In genomic region chr10:104894711-104895110, GRCh38 we compare ENCODE assay signal across 32 cellular contexts.
"Had no signal": no experiment of that assay in that cellular context is flagged by ENCODE, and none has a peak within 500 bp of the region (broad histone marks: within the 10 kb centered on the region; RNA-seq: fewer than 3 reads in every experiment).

No MANE protein-coding gene starts in this region.

- H3K4me3 ChIP-seq: ascending aorta, cardiac muscle cell, MG63, Peyer's patch, SJSA1 had no signal

- H3K9me3 Mint-ChIP-seq: activated CD4-positive, alpha-beta T cell treated with anti-CD3 and anti-CD28 coated beads, Interleukin-2, amount 10 ng/mL, durations not matched to agents 24 days and 14 days had no signal

- H3K27me3 Mint-ChIP-seq: activated CD4-positive, alpha-beta T cell treated with anti-CD3 and anti-CD28 coated beads, Interleukin-2, amount 10 ng/mL, durations not matched to agents 24 days and 14 days; activated CD8-positive, alpha-beta T cell treated with anti-CD3 and anti-CD28 coated beads for 36 hours; activated naive CD4-positive, alpha-beta T cell treated with anti-CD3 and anti-CD28 coated beads, Interleukin-2, amount 50 U/mL, for 24 hours; activated naive CD8-positive, alpha-beta T cell treated with anti-CD3 and anti-CD28 coated beads, Interleukin-2, amount 10 ng/mL, durations not matched to agents 7 days and 5 days had no signal

- H3K9ac ChIP-seq: SK-N-SH had no signal

- H3K27ac ChIP-seq: ascending aorta, cardiac muscle cell, Peyer's patch, SJSA1 had no signal

- H3K36me3 ChIP-seq: ascending aorta, cardiac muscle cell, MG63, Peyer's patch, SJSA1 had no signal

- H3K4me1 ChIP-seq: ascending aorta, Peyer's patch, SJSA1 had no signal

- H3K36me3 Mint-ChIP-seq: activated naive CD4-positive, alpha-beta T cell treated with anti-CD3 and anti-CD28 coated beads, Interleukin-2, amount 50 U/mL, for 24 hours; activated naive CD8-positive, alpha-beta T cell treated with anti-CD3 and anti-CD28 coated beads, Interleukin-2, amount 10 ng/mL, durations not matched to agents 7 days and 5 days had no signal

- DNase-seq: activated CD4-positive, alpha-beta T cell treated with anti-CD3 and anti-CD28 coated beads, Interleukin-2, amount 10 ng/mL, durations not matched to agents 24 days and 14 days; activated CD4-positive, alpha-beta T cell treated with anti-CD3 and anti-CD28 coated beads, Interleukin-2, amount 50 U/mL, for 4 hours; activated CD8-positive, alpha-beta T cell treated with anti-CD3 and anti-CD28 coated beads for 36 hours; activated gamma-delta T cell; activated naive CD4-positive, alpha-beta T cell treated with Interleukin-2 at 50 U/mL for 16 hours; activated naive CD8-positive, alpha-beta T cell treated with anti-CD3 and anti-CD28 coated beads, Interleukin-2, amount 10 ng/mL, durations not matched to agents 7 days and 5 days; activated T-cell treated with anti-CD3 and anti-CD28 coated beads, Interleukin-2, amount 50 U/mL, for 1 hour; activated T-cell treated with anti-CD3 and anti-CD28 coated beads, Interleukin-2, amount 50 U/mL, for 72 hours; Kasumi-1; KG1; MG63; NCI-H1048; NCI-H1105 treated with DMSO at 0.1 percent for 48 hours; NCI-H1436; NCI-H1694; NCI-H1930; NCI-H345; NCI-H510A treated with DMSO at 0.1 percent for 48 hours; NCI-H526 treated with DMSO at 0.1 percent for 48 hours; NCI-H774; PC-3; Peyer's patch; RPMI8226; SHP77 treated with DMSO at 0.1 percent for 48 hours; SK-N-SH had no signal

- H3K27ac Mint-ChIP-seq: activated CD4-positive, alpha-beta T cell treated with anti-CD3 and anti-CD28 coated beads, Interleukin-2, amount 10 ng/mL, durations not matched to agents 24 days and 14 days; activated CD8-positive, alpha-beta T cell treated with anti-CD3 and anti-CD28 coated beads for 36 hours; activated naive CD4-positive, alpha-beta T cell treated with anti-CD3 and anti-CD28 coated beads, Interleukin-2, amount 50 U/mL, for 24 hours; activated naive CD8-positive, alpha-beta T cell treated with anti-CD3 and anti-CD28 coated beads, Interleukin-2, amount 10 ng/mL, durations not matched to agents 7 days and 5 days; activated T-cell treated with anti-CD3 and anti-CD28 coated beads, Interleukin-2, amount 50 U/mL, for 72 hours; activated T-helper 17 cell treated with anti-CD3 and anti-CD28 coated beads, Interleukin-2, amount 50 U/mL, for 72 hours; T-helper 1 cell treated with Interleukin-12 subunit alpha and Interleukin-12 subunit beta and Interleukin-4 antibody, amounts not matched to agents 30 μg/mL and 1 μg/mL, for 36 hours; T-helper 2 cell treated with Interferon-gamma antibody and Interleukin-4, amounts not matched to agents 5 μg/mL and 100 μg/mL, for 36 hours had no signal

- H3K4me1 Mint-ChIP-seq: activated CD4-positive, alpha-beta T cell treated with anti-CD3 and anti-CD28 coated beads, Interleukin-2, amount 10 ng/mL, durations not matched to agents 24 days and 14 days; activated naive CD4-positive, alpha-beta T cell treated with anti-CD3 and anti-CD28 coated beads, Interleukin-2, amount 50 U/mL, for 24 hours; activated naive CD8-positive, alpha-beta T cell treated with anti-CD3 and anti-CD28 coated beads, Interleukin-2, amount 10 ng/mL, durations not matched to agents 7 days and 5 days; activated T-helper 17 cell treated with anti-CD3 and anti-CD28 coated beads, Interleukin-2, amount 50 U/mL, for 72 hours had no signal

- ATAC-seq: activated CD8-positive, alpha-beta T cell treated with anti-CD3 and anti-CD28 coated beads for 36 hours; activated T-cell treated with anti-CD3 and anti-CD28 coated beads, Interleukin-2, amount 50 U/mL, for 72 hours; activated T-helper 17 cell treated with anti-CD3 and anti-CD28 coated beads, Interleukin-2, amount 50 U/mL, for 72 hours; PC-3 had no signal

- H3K9me3 ChIP-seq: MG63, Peyer's patch, SK-N-SH had no signal

- H3K4me2 ChIP-seq: SK-N-SH had no signal

- H3K4me3 Mint-ChIP-seq: activated CD4-positive, alpha-beta T cell treated with anti-CD3 and anti-CD28 coated beads, Interleukin-2, amount 10 ng/mL, durations not matched to agents 24 days and 14 days; activated CD8-positive, alpha-beta T cell treated with anti-CD3 and anti-CD28 coated beads for 36 hours; activated naive CD4-positive, alpha-beta T cell treated with anti-CD3 and anti-CD28 coated beads, Interleukin-2, amount 50 U/mL, for 24 hours; activated naive CD8-positive, alpha-beta T cell treated with anti-CD3 and anti-CD28 coated beads, Interleukin-2, amount 10 ng/mL, durations not matched to agents 7 days and 5 days; activated T-cell treated with anti-CD3 and anti-CD28 coated beads, Interleukin-2, amount 50 U/mL, for 72 hours; activated T-helper 17 cell treated with anti-CD3 and anti-CD28 coated beads, Interleukin-2, amount 50 U/mL, for 72 hours; T-helper 1 cell treated with Interleukin-12 subunit alpha and Interleukin-12 subunit beta and Interleukin-4 antibody, amounts not matched to agents 30 μg/mL and 1 μg/mL, for 36 hours; T-helper 2 cell treated with Interferon-gamma antibody and Interleukin-4, amounts not matched to agents 5 μg/mL and 100 μg/mL, for 36 hours had no signal

- H3K27me3 ChIP-seq: ascending aorta, cardiac muscle cell, MG63, Peyer's patch, SJSA1 had no signal
